8 cellular contexts compared by ENCODE assay signal in genomic region chr14:60248697-60249314, GRCh38. TPM values are rescaled to one million over a fixed set of nuclear protein-coding genes. Genes with fewer than 3 reads are reported as not detected.
DNase-seq lines count a peak whose midpoint lies in the region; ATAC-seq and FAIRE-seq lines count a peak whose summit lies in the region.

Gene PPM1A, plus strand, starts transcription at chr14:60249221. Its CDS starts 33,483 bp downstream, at chr14:60282704.

- peak; percentile 69 for ATAC-seq in GM18502 (IDR thresholded peaks at IDR 0.05; ENCODE audit: poor library complexity, unreplicated experiment)
- ATAC-seq in HG02943 (IDR thresholded peaks at IDR 0.05; ENCODE audit: low read depth, unreplicated experiment) = peak; percentile 71
- ATAC-seq in right cardiac atrium = peak; percentile 96 to 97

- H3K27me3 ChIP-seq in right cardiac atrium (ENCODE audit: control insufficient read depth, insufficient read depth) = no peaks in the 10 kb centered on the region

- intact Hi-C loops in T-helper 2 cell treated with Interferon-gamma antibody and Interleukin-4, amounts not matched to agents 100 ng/mL and 5 ng/mL, for 36 hours (cut with micrococcal nuclease) = loop anchor here (1.0 to 10.0 kb wide), 13 partner anchors 36 to 1822 kb away; partner anchors contain the start of genes DAAM1, HIF1A, JKAMP and KIAA0586
- intact Hi-C loops in right cardiac atrium (cut with DNase I) = no loop called here

- FAIRE-seq in urothelium cell line (lab: Jason Lieb, UNC) = peak; percentile 100

- H3K4me1 ChIP-seq in right cardiac atrium (ENCODE audit: control insufficient read depth, insufficient read depth, low read length) = no peaks in the 10 kb centered on the region

- peak within 1 kb of the TSS; percentile 100 for H3K4me3 ChIP-seq in right cardiac atrium (ENCODE audit: low read length)

- DNase-seq in NCI-H1930 (lab: John Stamatoyannopoulos, UW) (peak; percentile 79 to 90), anterior cingulate cortex (lab: John Stamatoyannopoulos, UW) (peak; percentile 69 to 96 (median 92)), right cardiac atrium (peak; percentile 97 to 99 (median 99)), pulmonary artery endothelial cell (ENCODE audit: low read depth, low spot score) (peak; percentile 79), urothelium cell line (ENCODE audit: low spot score) (peak; percentile 100)

- WGBS in right cardiac atrium = under 1% methylated on average over 73 of the region's 73 CpGs

- H3K27ac ChIP-seq in right cardiac atrium (ENCODE audit: low read length) = peak within 1 kb of the TSS; percentile 100

- no peaks in the 10 kb centered on the region for H3K9me3 ChIP-seq in right cardiac atrium (ENCODE audit: control insufficient read depth, low read length)

RNA-seq across cellular contexts. Expression of gene PPM1A, which starts in this region (rescaled TPM):
- 46.4 and 47.4 TPM in 2 replicates for total RNA-seq in T-helper 2 cell treated with Interferon-gamma antibody and Interleukin-4, amounts not matched to agents 100 ng/mL and 5 ng/mL, for 36 hours
- total RNA-seq in right cardiac atrium (10 to 100 TPM; 73.0 to 88.2 (median 80.8) TPM), pulmonary artery endothelial cell (14.7 and 26.2 TPM in 2 replicates)
- polyA plus RNA-seq in right cardiac atrium = 37.8 TPM

Comparison
In these comparisons a context has a peak if more than half of its experiments do, and no peak if none do; other contexts are left out.
1. Peak in every context shown above with its lines: DNase-seq, ATAC-seq, H3K4me3 ChIP-seq and H3K27ac ChIP-seq.